ENCODE assay signal across 1 cellular context in the genomic region with DNA sequence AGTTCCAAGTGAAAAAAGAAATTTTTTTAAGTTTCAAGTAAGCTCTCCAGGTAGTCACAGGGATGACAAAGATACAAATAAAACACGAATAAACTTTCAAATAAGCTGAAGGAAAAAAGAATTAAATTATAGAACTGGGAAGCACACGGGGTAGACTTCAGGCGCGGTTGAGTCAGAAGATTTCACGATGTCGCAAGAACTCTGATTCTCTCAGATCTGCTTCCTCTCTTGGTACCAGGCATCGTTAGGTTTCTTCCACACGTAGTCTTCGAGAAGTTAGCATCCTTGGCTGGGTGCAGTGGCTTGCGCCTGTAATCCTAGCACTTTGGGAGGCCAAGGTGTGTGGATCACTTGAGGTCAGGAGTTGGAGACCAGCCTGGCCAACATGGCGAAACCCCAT.
TF ChIP-seq lines count a peak whose summit lies in the region.

No MANE protein-coding gene starts in this region.

TF ChIP-seq in IMR-90, 13 proteins besides CTCF, POLR2A, EP300 and RAD21:
- no peak for TF ChIP-seq SMC3 (IDR thresholded peaks at IDR 0.05; ENCODE audit: low read depth, low read length)
- peak; percentile 42; the same call in 1 of the 2 replicates for TF ChIP-seq CEBPB (IDR thresholded peaks at IDR 0.05; ENCODE audit: low read depth, low read length)
